ENCODE assay signal across 8 cellular contexts in genomic region chr14:56579345-56580316, GRCh38. TPM values are rescaled to one million over a fixed set of nuclear protein-coding genes. Genes with fewer than 3 reads are reported as not detected.
A peak's percentile ranks its signal among the peaks of the same experiment; 100 is the strongest.
DNase-seq lines count a peak whose midpoint lies in the region; TF ChIP-seq lines count a peak whose summit lies in the region.

Gene TMEM260 (plus strand): TSS chr14:56579798. CDS start chr14:56579915, 117 bp downstream.

- H3K4me3 Mint-ChIP-seq in activated naive CD4-positive, alpha-beta T cell treated with anti-CD3 and anti-CD28 coated beads, Interleukin-2, amount 10 ng/mL, durations not matched to agents 7 days and 5 days: peak within 1 kb of the TSS; percentile 85

- H3K27me3 Mint-ChIP-seq in activated naive CD4-positive, alpha-beta T cell treated with anti-CD3 and anti-CD28 coated beads, Interleukin-2, amount 10 ng/mL, durations not matched to agents 7 days and 5 days: peaks cover 13% of the 10 kb centered on the region

- H3K4me1 ChIP-seq in suprapubic skin: peaks cover 27% of the 10 kb centered on the region

- DNase-seq in HFF-Myc (ENCODE audit: extremely low read depth, low read depth) (peak; percentile 73), MV-4-11 (lab: John Stamatoyannopoulos, UW) (peak; percentile 86), SK-N-MC (ENCODE audit: low read depth, low spot score) (peak; percentile 78), globus pallidus (ENCODE audit: low spot score) (peak; percentile 84), nucleus accumbens (lab: John Stamatoyannopoulos, UW) (peak in 55 of 56 donors; percentile 21 to 94 (median 83)), suprapubic skin (ENCODE audit: low spot score in 2 of 2) (peak; percentile 87 to 91)
- peak; percentile 91 for DNase-seq in activated naive CD4-positive, alpha-beta T cell treated with anti-CD3 and anti-CD28 coated beads, Interleukin-2, amount 10 ng/mL, durations not matched to agents 7 days and 5 days

- under 1% methylated on average over 40 of the region's 64 CpGs for WGBS in suprapubic skin

- peak; percentile 52 to 90 for TF ChIP-seq POLR2A in suprapubic skin (IDR thresholded peaks at IDR 0.05)

- TF ChIP-seq CTCF in HFF-Myc (IDR thresholded peaks at IDR 0.05; ENCODE audit: low read depth, low read length, missing control alignments) (peak; percentile 92), suprapubic skin (IDR thresholded peaks at IDR 0.05) (peak; percentile 81 to 97)

- peak within 1 kb of the TSS; percentile 95 for H3K9ac ChIP-seq in SK-N-MC (ENCODE audit: insufficient read length)

- no peaks in the 10 kb centered on the region for H3K9me3 Mint-ChIP-seq in activated naive CD4-positive, alpha-beta T cell treated with anti-CD3 and anti-CD28 coated beads, Interleukin-2, amount 10 ng/mL, durations not matched to agents 7 days and 5 days

- H3K9me3 ChIP-seq in SK-N-MC (ENCODE audit: low read depth, low read length) (no peaks in the 10 kb centered on the region), suprapubic skin (no peaks in the 10 kb centered on the region)

- H3K4me1 Mint-ChIP-seq in activated naive CD4-positive, alpha-beta T cell treated with anti-CD3 and anti-CD28 coated beads, Interleukin-2, amount 10 ng/mL, durations not matched to agents 7 days and 5 days: peaks cover 27% of the 10 kb centered on the region

- no peaks in the 10 kb centered on the region for H3K36me3 ChIP-seq in SK-N-MC (ENCODE audit: insufficient read depth, low read length)
- no peaks in the 10 kb centered on the region for H3K36me3 ChIP-seq in suprapubic skin

- H3K27ac ChIP-seq in SK-N-MC (peak within 1 kb of the TSS; percentile 90), suprapubic skin (peak within 1 kb of the TSS; percentile 85)

- H3K4me3 ChIP-seq in GM08714 (ENCODE audit: low read length) (peak within 1 kb of the TSS; percentile 95), HFF-Myc (replicated peaks; ENCODE audit: low read depth, low read length) (peak within 1 kb of the TSS; percentile 99), SK-N-MC (peak within 1 kb of the TSS; percentile 86), suprapubic skin (peak within 1 kb of the TSS; percentile 99)

- no peaks in the 10 kb centered on the region for H3K27me3 ChIP-seq in suprapubic skin

- H3K36me3 Mint-ChIP-seq in activated naive CD4-positive, alpha-beta T cell treated with anti-CD3 and anti-CD28 coated beads, Interleukin-2, amount 10 ng/mL, durations not matched to agents 7 days and 5 days: peaks cover 9% of the 10 kb centered on the region

- TF ChIP-seq EP300 in suprapubic skin (IDR thresholded peaks at IDR 0.05): no peak

- H3K27ac Mint-ChIP-seq in activated naive CD4-positive, alpha-beta T cell treated with anti-CD3 and anti-CD28 coated beads, Interleukin-2, amount 10 ng/mL, durations not matched to agents 7 days and 5 days: peak within 1 kb of the TSS; percentile 93

- CTCF ChIA-PET in activated naive CD4-positive, alpha-beta T cell treated with anti-CD3 and anti-CD28 coated beads, Interleukin-2, amount 10 ng/mL, durations not matched to agents 7 days and 5 days (lab: Charles Lee): interaction anchor here (2.1 kb wide), 1 partner anchor 10 kb away, joined by 10 read pairs; no protein-coding TSS in a partner anchor

RNA-seq across cellular contexts. Expression of gene TMEM260, which starts in this region (rescaled TPM):
- total RNA-seq in suprapubic skin: 10 to 100 TPM; 15.4 to 34.1 (median 19.5) TPM

Comparison
In these comparisons a context has a peak if more than half of its experiments do, and no peak if none do; other contexts are left out.
1. Peak in every context shown above with its lines: DNase-seq, H3K4me3 ChIP-seq and H3K27ac ChIP-seq.